In the genomic region with DNA sequence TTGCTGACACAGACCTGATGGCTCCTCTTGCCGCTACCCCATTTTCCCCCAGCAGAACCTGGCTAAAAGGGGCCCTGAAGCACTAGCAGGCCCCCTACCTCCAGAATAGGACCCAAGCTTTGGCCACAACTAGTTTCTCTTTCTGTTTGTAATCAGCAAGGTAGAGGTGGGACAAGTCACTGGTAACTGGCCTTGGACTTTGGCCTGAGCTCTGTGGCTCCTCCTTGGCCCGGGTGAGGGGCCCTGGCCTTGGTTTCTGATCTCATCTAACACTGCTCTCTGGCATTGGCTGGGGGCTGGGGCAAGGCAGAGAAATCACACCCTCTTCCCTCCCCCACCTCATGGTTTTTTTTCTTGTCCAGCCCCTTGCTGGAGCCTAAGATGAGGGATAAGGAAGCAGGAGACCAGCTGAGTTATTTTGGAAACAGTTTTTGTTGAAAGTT, we compare ENCODE assay signal across 2 cellular contexts.
TF ChIP-seq lines count a peak whose summit lies in the region.

No MANE protein-coding gene starts in this region.

TF ChIP-seq in HCT116, 20 proteins besides CTCF, POLR2A, EP300 and RAD21:
- TF ChIP-seq, protein P1, sequence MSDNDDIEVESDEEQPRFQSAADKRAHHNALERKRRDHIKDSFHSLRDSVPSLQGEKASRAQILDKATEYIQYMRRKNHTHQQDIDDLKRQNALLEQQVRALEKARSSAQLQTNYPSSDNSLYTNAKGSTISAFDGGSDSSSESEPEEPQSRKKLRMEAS (IDR thresholded peaks at IDR 0.05): no peak
- no peak for TF ChIP-seq FOSL1 (IDR thresholded peaks at IDR 0.05; ENCODE audit: low read depth)
- no peak for TF ChIP-seq EGR1 (IDR thresholded peaks at IDR 0.05; ENCODE audit: low read depth)
- no peak for TF ChIP-seq SP1 (IDR thresholded peaks at IDR 0.05; ENCODE audit: low read depth)
- TF ChIP-seq ZFX (IDR thresholded peaks at IDR 0.05): no peak
- no peak for TF ChIP-seq YY1 (IDR thresholded peaks at IDR 0.05; ENCODE audit: extremely low read depth, insufficient replicate concordance, low read depth, low read length)
- no peak for TF ChIP-seq SIN3A (IDR thresholded peaks at IDR 0.05; ENCODE audit: low read depth)
- no peak for TF ChIP-seq EZH2 (IDR thresholded peaks at IDR 0.05)
- no peak for TF ChIP-seq POLR2AphosphoS5 (IDR thresholded peaks at IDR 0.05; ENCODE audit: low read depth, low read length)
- TF ChIP-seq, protein P2, sequence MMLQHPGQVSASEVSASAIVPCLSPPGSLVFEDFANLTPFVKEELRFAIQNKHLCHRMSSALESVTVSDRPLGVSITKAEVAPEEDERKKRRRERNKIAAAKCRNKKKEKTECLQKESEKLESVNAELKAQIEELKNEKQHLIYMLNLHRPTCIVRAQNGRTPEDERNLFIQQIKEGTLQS (IDR thresholded peaks at IDR 0.05): no peak
- no peak for TF ChIP-seq EZH2phosphoT487 (IDR thresholded peaks at IDR 0.05; ENCODE audit: borderline replicate concordance)
- TF ChIP-seq, protein P3, sequence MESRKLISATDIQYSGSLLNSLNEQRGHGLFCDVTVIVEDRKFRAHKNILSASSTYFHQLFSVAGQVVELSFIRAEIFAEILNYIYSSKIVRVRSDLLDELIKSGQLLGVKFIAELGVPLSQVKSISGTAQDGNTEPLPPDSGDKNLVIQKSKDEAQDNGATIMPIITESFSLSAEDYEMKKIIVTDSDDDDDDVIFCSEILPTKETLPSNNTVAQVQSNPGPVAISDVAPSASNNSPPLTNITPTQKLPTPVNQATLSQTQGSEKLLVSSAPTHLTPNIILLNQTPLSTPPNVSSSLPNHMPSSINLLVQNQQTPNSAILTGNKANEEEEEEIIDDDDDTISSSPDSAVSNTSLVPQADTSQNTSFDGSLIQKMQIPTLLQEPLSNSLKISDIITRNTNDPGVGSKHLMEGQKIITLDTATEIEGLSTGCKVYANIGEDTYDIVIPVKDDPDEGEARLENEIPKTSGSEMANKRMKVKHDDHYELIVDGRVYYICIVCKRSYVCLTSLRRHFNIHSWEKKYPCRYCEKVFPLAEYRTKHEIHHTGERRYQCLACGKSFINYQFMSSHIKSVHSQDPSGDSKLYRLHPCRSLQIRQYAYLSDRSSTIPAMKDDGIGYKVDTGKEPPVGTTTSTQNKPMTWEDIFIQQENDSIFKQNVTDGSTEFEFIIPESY (IDR thresholded peaks at IDR 0.05; ENCODE audit: extremely low read depth, insufficient replicate concordance, low read length): no peak
- TF ChIP-seq TCF7L2 (IDR thresholded peaks at IDR 0.05; ENCODE audit: borderline replicate concordance, extremely low read depth, insufficient read depth, insufficient read length): no peak
- TF ChIP-seq JUND (IDR thresholded peaks at IDR 0.05): no peak
- no peak for TF ChIP-seq CBX3 (IDR thresholded peaks at IDR 0.05; ENCODE audit: low read depth)
- TF ChIP-seq CEBPB (IDR thresholded peaks at IDR 0.05; ENCODE audit: low read depth): no peak
- TF ChIP-seq ELF1 (IDR thresholded peaks at IDR 0.05; ENCODE audit: borderline replicate concordance, low read depth): no peak
- TF ChIP-seq ZNF274 (IDR thresholded peaks at IDR 0.05; ENCODE audit: low read depth, low read length): no peak
- TF ChIP-seq, protein P4, sequence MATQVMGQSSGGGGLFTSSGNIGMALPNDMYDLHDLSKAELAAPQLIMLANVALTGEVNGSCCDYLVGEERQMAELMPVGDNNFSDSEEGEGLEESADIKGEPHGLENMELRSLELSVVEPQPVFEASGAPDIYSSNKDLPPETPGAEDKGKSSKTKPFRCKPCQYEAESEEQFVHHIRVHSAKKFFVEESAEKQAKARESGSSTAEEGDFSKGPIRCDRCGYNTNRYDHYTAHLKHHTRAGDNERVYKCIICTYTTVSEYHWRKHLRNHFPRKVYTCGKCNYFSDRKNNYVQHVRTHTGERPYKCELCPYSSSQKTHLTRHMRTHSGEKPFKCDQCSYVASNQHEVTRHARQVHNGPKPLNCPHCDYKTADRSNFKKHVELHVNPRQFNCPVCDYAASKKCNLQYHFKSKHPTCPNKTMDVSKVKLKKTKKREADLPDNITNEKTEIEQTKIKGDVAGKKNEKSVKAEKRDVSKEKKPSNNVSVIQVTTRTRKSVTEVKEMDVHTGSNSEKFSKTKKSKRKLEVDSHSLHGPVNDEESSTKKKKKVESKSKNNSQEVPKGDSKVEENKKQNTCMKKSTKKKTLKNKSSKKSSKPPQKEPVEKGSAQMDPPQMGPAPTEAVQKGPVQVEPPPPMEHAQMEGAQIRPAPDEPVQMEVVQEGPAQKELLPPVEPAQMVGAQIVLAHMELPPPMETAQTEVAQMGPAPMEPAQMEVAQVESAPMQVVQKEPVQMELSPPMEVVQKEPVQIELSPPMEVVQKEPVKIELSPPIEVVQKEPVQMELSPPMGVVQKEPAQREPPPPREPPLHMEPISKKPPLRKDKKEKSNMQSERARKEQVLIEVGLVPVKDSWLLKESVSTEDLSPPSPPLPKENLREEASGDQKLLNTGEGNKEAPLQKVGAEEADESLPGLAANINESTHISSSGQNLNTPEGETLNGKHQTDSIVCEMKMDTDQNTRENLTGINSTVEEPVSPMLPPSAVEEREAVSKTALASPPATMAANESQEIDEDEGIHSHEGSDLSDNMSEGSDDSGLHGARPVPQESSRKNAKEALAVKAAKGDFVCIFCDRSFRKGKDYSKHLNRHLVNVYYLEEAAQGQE (IDR thresholded peaks at IDR 0.05; ENCODE audit: low read depth): no peak
- no peak for TF ChIP-seq SRF (IDR thresholded peaks at IDR 0.05; ENCODE audit: low read depth)

TF ChIP-seq in GM12878, 131 proteins besides CTCF, POLR2A, EP300 and RAD21:
- TF ChIP-seq MTA2 (IDR thresholded peaks at IDR 0.05; ENCODE audit: low read depth): peak; percentile 19; the same call in 1 of the 2 replicates
- TF ChIP-seq, protein P5, sequence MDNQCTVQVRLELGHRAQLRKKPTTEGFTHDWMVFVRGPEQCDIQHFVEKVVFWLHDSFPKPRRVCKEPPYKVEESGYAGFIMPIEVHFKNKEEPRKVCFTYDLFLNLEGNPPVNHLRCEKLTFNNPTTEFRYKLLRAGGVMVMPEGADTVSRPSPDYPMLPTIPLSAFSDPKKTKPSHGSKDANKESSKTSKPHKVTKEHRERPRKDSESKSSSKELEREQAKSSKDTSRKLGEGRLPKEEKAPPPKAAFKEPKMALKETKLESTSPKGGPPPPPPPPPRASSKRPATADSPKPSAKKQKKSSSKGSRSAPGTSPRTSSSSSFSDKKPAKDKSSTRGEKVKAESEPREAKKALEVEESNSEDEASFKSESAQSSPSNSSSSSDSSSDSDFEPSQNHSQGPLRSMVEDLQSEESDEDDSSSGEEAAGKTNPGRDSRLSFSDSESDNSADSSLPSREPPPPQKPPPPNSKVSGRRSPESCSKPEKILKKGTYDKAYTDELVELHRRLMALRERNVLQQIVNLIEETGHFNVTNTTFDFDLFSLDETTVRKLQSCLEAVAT (IDR thresholded peaks at IDR 0.05): 0 out of 2 replicates have a peak, but pooled peaks have one; percentile 57
- TF ChIP-seq, protein P6, sequence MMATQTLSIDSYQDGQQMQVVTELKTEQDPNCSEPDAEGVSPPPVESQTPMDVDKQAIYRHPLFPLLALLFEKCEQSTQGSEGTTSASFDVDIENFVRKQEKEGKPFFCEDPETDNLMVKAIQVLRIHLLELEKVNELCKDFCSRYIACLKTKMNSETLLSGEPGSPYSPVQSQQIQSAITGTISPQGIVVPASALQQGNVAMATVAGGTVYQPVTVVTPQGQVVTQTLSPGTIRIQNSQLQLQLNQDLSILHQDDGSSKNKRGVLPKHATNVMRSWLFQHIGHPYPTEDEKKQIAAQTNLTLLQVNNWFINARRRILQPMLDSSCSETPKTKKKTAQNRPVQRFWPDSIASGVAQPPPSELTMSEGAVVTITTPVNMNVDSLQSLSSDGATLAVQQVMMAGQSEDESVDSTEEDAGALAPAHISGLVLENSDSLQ (IDR thresholded peaks at IDR 0.05): no peak
- TF ChIP-seq ATF7 (IDR thresholded peaks at IDR 0.05; ENCODE audit: low read depth): peak; percentile 62
- TF ChIP-seq BMI1 (IDR thresholded peaks at IDR 0.05; ENCODE audit: borderline replicate concordance): no peak
- TF ChIP-seq CHD2 (IDR thresholded peaks at IDR 0.05; ENCODE audit: borderline replicate concordance, low read depth, low read length): 0 out of 2 replicates have a peak, but pooled peaks have one; percentile 37
- no peak for TF ChIP-seq SREBF1 (IDR thresholded peaks at IDR 0.05; ENCODE audit: low read length)
- TF ChIP-seq CREM (IDR thresholded peaks at IDR 0.05; ENCODE audit: low read depth): no peak
- peak; percentile 17; the same call in 1 of the 2 replicates for TF ChIP-seq NR2F1 (conservative IDR thresholded peaks at IDR 0.05)
- peak; percentile 38; the same call in 1 of the 2 replicates for TF ChIP-seq SIN3A (IDR thresholded peaks at IDR 0.05; ENCODE audit: low read depth, low read length)
